18 cellular contexts compared by ENCODE assay signal in the genomic region with DNA sequence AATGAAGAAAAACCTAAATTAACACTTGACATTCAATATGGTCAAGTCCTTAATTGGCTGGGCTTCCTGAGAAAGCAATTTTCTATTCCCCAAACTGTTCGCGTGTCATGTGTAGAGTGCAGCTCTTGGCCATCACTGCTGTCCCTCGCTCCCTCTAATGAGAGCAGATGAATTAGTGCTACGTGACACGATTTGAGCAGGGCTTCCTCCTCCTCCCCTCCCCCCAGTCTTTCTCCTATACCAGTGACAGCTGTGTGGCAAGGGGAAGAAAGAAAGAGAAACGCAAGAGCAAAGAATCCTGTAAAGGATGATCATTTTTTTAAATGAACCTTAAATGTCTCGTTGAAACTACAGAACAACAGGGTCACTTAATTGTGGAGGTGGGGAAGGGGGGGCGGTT.
DNase-seq lines count a peak whose midpoint lies in the region; ATAC-seq and TF ChIP-seq lines count a peak whose summit lies in the region.
"Had no signal": no experiment of that assay in that cellular context is flagged by ENCODE, and none has a peak within 500 bp of the region (broad histone marks: within the 10 kb centered on the region; RNA-seq: fewer than 3 reads in every experiment).

No MANE protein-coding gene starts in this region.

- H3K9me3 ChIP-seq in mesenchymal stem cell (ENCODE audit: control insufficient read depth, low read length) = no peaks in the 10 kb centered on the region
- H3K9me3 ChIP-seq: mucosa of descending colon, thoracic aorta had no signal

- peak overlapping the region; percentile 91 to 97 for H2BK12ac ChIP-seq in mesenchymal stem cell (ENCODE audit: low read length in 2 of 2)

- peaks cover 45% of the 10 kb centered on the region for H3K4me1 Mint-ChIP-seq in type B pancreatic cell (ENCODE audit: unreplicated experiment)
- H3K4me1 Mint-ChIP-seq: B cell had no signal

- peak; percentile 29 for DNase-seq in NCI-H1436 treated with DMSO at 0.1 percent for 48 hours (lab: John Stamatoyannopoulos, UW)
- peak; percentile 39 for DNase-seq in RPMI8226
- DNase-seq in mesenchymal stem cell = peak; percentile 29
- no peak for DNase-seq in type B pancreatic cell (ENCODE audit: extremely low spot score, unreplicated experiment)
- no peak for DNase-seq in GOT3 (lab: John Stamatoyannopoulos, UW)
- no peak for DNase-seq in cerebellar nuclear complex (lab: John Stamatoyannopoulos, UW)
- DNase-seq: activated CD4-positive, alpha-beta T cell treated with anti-CD3 and anti-CD28 coated beads for 4 hours; activated CD8-positive, alpha-beta memory T cell treated with anti-CD3 and anti-CD28 coated beads, Interleukin-2, amount 50 U/mL, for 4 hours; activated gamma-delta T cell; hypothalamus; left cardiac atrium; mucosa of descending colon; NCI-H1092; stimulated activated CD4-positive, alpha-beta T cell treated with anti-CD3 and anti-CD28 coated beads, Interleukin-12 subunit alpha, Interleukin-12 subunit beta, amount 100 ng/mL, for 4 hours had no signal

- no peaks in the 10 kb centered on the region for H3K27me3 ChIP-seq in mesenchymal stem cell (ENCODE audit: control insufficient read depth in 1 of 2, insufficient read depth in 1 of 2, low read length in 2 of 2)

- H3K14ac ChIP-seq in mesenchymal stem cell (ENCODE audit: low read length in 2 of 2) = no peak overlapping the region

- no peak overlapping the region for H3K18ac ChIP-seq in mesenchymal stem cell (ENCODE audit: low read depth in 1 of 2, low read length in 2 of 2)

- H3K4me2 ChIP-seq in mesenchymal stem cell (ENCODE audit: low read length, poor library complexity, severe bottlenecking) = no peak overlapping the region
- H3K4me2 ChIP-seq: KMS-11 had no signal

- H2BK5ac ChIP-seq in mesenchymal stem cell (ENCODE audit: low read depth, low read length, poor library complexity, severe bottlenecking) = no peak overlapping the region

- peak overlapping the region; percentile 74 for H4K8ac ChIP-seq in mesenchymal stem cell (ENCODE audit: low read length)

- no peak overlapping the region for H3K4me3 ChIP-seq in mesenchymal stem cell (ENCODE audit: insufficient read depth in 1 of 2, low read depth in 1 of 2, low read length in 2 of 2)
- H3K4me3 ChIP-seq: mucosa of descending colon, thoracic aorta had no signal

- H3K36me3 ChIP-seq in mesenchymal stem cell (ENCODE audit: control insufficient read depth in 1 of 2, insufficient read depth in 2 of 2, low read depth in 1 of 2, low read length in 2 of 2) = peaks cover 0 to 19% of the 10 kb centered on the region in 2 experiments
- H3K36me3 ChIP-seq: thoracic aorta had no signal

- H3K9ac ChIP-seq in mesenchymal stem cell (ENCODE audit: low read length) = no peak overlapping the region
- H3K9ac ChIP-seq: KMS-11 had no signal

- H3K36me3 Mint-ChIP-seq in type B pancreatic cell = peaks cover 3% of the 10 kb centered on the region

- no peak overlapping the region for H3K27ac ChIP-seq in mesenchymal stem cell (ENCODE audit: low read length, poor library complexity, severe bottlenecking)
- H3K27ac ChIP-seq: KMS-11, thoracic aorta had no signal

- no peaks in the 10 kb centered on the region for H3K9me3 Mint-ChIP-seq in type B pancreatic cell

- peaks cover 7% of the 10 kb centered on the region for H3K27me3 Mint-ChIP-seq in type B pancreatic cell
- H3K27me3 Mint-ChIP-seq: B cell had no signal

- no peak for ATAC-seq in GM21619 (IDR thresholded peaks at IDR 0.05; ENCODE audit: unreplicated experiment)
- ATAC-seq: left cardiac atrium, mucosa of descending colon had no signal

- H2AK5ac ChIP-seq in mesenchymal stem cell (ENCODE audit: low read length, severe bottlenecking) = peak overlapping the region; percentile 54

- peak overlapping the region; percentile 47 for H3K4me3 Mint-ChIP-seq in type B pancreatic cell
- H3K4me3 Mint-ChIP-seq: B cell had no signal

- no peak overlapping the region for H2BK15ac ChIP-seq in mesenchymal stem cell (ENCODE audit: low read depth, poor library complexity, severe bottlenecking)

- peaks cover 10% of the 10 kb centered on the region for H3K79me1 ChIP-seq in mesenchymal stem cell (replicated peaks; ENCODE audit: low read length, poor library complexity, severe bottlenecking)

- WGBS in mesenchymal stem cell = 46% methylated on average over 7 of the region's 8 CpGs

- H3K27ac Mint-ChIP-seq in type B pancreatic cell = no peak overlapping the region
- H3K27ac Mint-ChIP-seq: B cell had no signal

- no peak overlapping the region for H2AFZ ChIP-seq in mesenchymal stem cell (ENCODE audit: low read depth, low read length)

- no peak overlapping the region for H3K4ac ChIP-seq in mesenchymal stem cell (ENCODE audit: low read depth in 1 of 2, low read length in 2 of 2)

- no peak overlapping the region for H2BK120ac ChIP-seq in mesenchymal stem cell (ENCODE audit: low read depth, low read length)

- TF ChIP-seq CTCF in type B pancreatic cell (conservative IDR thresholded peaks at IDR 0.05) = no peak

- peaks cover 9% of the 10 kb centered on the region for H3K4me1 ChIP-seq in mesenchymal stem cell (ENCODE audit: control insufficient read depth, insufficient read depth, low read depth, low read length)

- H3K23ac ChIP-seq in mesenchymal stem cell (ENCODE audit: low read length in 2 of 2) = no peak overlapping the region

- H4K91ac ChIP-seq in mesenchymal stem cell (ENCODE audit: low read length) = no peak overlapping the region

Comparison
In these comparisons a context has a peak if more than half of its experiments do, and no peak if none do; other contexts are left out.
1. DNase-seq: peak in NCI-H1436 treated with DMSO at 0.1 percent for 48 hours (single experiment), RPMI8226 (single experiment) and mesenchymal stem cell (single experiment); none in type B pancreatic cell (single experiment), GOT3 (single experiment) and cerebellar nuclear complex (0 of 2).